ENCODE assay signal across 22 cellular contexts in genomic region chr9:135443811-135444470, GRCh38.
"Had no signal": no experiment of that assay in that cellular context is flagged by ENCODE, and none has a peak within 500 bp of the region (broad histone marks: within the 10 kb centered on the region; RNA-seq: fewer than 3 reads in every experiment).

No MANE protein-coding gene starts in this region.

- H3K9me3 ChIP-seq: adrenal gland, esophagus muscularis mucosa, gastroesophageal sphincter, tibial artery had no signal

- ATAC-seq: activated naive CD4-positive, alpha-beta T cell treated with anti-CD3 and anti-CD28 coated beads, Interleukin-2, amount 50 U/mL, for 72 hours; gastroesophageal sphincter; natural killer cell treated with Interleukin-12 subunit alpha and Interleukin-12 subunit beta and Interleukin-15 and Interleukin-18, amount 100 ng/mL, for 72 hours had no signal

- H3K36me3 ChIP-seq: adrenal gland, esophagus muscularis mucosa, gastroesophageal sphincter, tibial artery had no signal

- H3K4me3 ChIP-seq: adrenal gland, esophagus muscularis mucosa, gastroesophageal sphincter, tibial artery had no signal

- DNase-seq: activated CD4-positive, alpha-beta T cell treated with anti-CD3 and anti-CD28 coated beads for 1 hour; activated CD8-positive, alpha-beta memory T cell treated with anti-CD3 and anti-CD28 coated beads for 24 hours; activated CD8-positive, alpha-beta memory T cell treated with anti-CD3 and anti-CD28 coated beads, Interleukin-2, amount 50 U/mL, for 48 hours; activated gamma-delta T cell; activated T-cell treated with anti-CD3 and anti-CD28 coated beads, Interleukin-2, amount 50 U/mL, for 48 hours; adrenal gland; cerebellar nuclear complex; effector memory CD4-positive, alpha-beta T cell; occipital lobe; retina; stimulated activated CD4-positive, alpha-beta T cell treated with anti-CD3 and anti-CD28 coated beads, Interleukin-12 subunit alpha, Interleukin-12 subunit beta, amount 100 ng/mL, for 4 hours; stimulated activated CD4-positive, alpha-beta T cell treated with anti-CD3 and anti-CD28 coated beads, Interleukin-1b, Interleukin-23, amount 100 ng/mL, for 48 hours; stimulated activated CD8-positive, alpha-beta memory T cell treated with anti-CD3 and anti-CD28 coated beads, Interleukin-4, amount 100 ng/mL, for 48 hours; stimulated activated naive CD4-positive, alpha-beta T cell; T-helper 1 cell; T1000; tibial artery had no signal

- H3K27ac ChIP-seq: adrenal gland, esophagus muscularis mucosa, gastroesophageal sphincter, tibial artery, VCaP had no signal

- H3K27me3 ChIP-seq: adrenal gland had no signal

- H3K4me1 ChIP-seq: adrenal gland, esophagus muscularis mucosa, gastroesophageal sphincter had no signal
